Comparison of ENCODE assay signal across 1 cellular context in genomic region chr16:46621006-46621629, GRCh38.
TF ChIP-seq lines count a peak whose summit lies in the region.

SHCBP1 (minus strand) TSS chr16:46621379; CDS start chr16:46621359, 20 bp downstream.

TF ChIP-seq in HepG2, 621 proteins besides CTCF, POLR2A, EP300 and RAD21 (continued from another document):
- TF ChIP-seq ZNF609 (CRISPR knock-in tag; IDR thresholded peaks at IDR 0.05; ENCODE audit: borderline replicate concordance) (peak; percentile 53; the same call in 1 of the 2 replicates), KAT8 (CRISPR knock-in tag; IDR thresholded peaks at IDR 0.05) (peak; percentile 84), ZNF318 (CRISPR knock-in tag; IDR thresholded peaks at IDR 0.05) (no peak), ASH2L (IDR thresholded peaks at IDR 0.05; ENCODE audit: insufficient read length, low read depth, low read length) (peak; percentile 57), KLF15 (CRISPR knock-in tag; IDR thresholded peaks at IDR 0.05; ENCODE audit: borderline replicate concordance) (no peak), ZNF138 (CRISPR knock-in tag; IDR thresholded peaks at IDR 0.05; ENCODE audit: low read depth) (0 out of 2 replicates have a peak, but pooled peaks have one; percentile 35)
